Comparison of ENCODE assay signal across 14 cellular contexts in genomic region chr6:32830936-32831335, GRCh38. TPM values are rescaled to one million over a fixed set of nuclear protein-coding genes. Genes with fewer than 3 reads are reported as not detected.
"Had no signal": no experiment of that assay in that cellular context is flagged by ENCODE, and none has a peak within 500 bp of the region (broad histone marks: within the 10 kb centered on the region; RNA-seq: fewer than 3 reads in every experiment).

No MANE protein-coding gene starts in this region.

- ATAC-seq: activated CD4-positive, CD25-positive, alpha-beta regulatory T cell treated with anti-CD3 and anti-CD28 coated beads, Interleukin-2, amount 50 U/mL, for 24 hours; sciatic nerve had no signal

- H3K27ac Mint-ChIP-seq: dendritic cell treated with granulocyte-macrophage colony-stimulating factor and Interleukin-4, amounts not matched to agents 40 ng/mL and 50 ng/mL, for 4 days had no signal

- H3K4me1 Mint-ChIP-seq: neural crest cell had no signal

- H3K4me3 Mint-ChIP-seq: activated naive CD4-positive, alpha-beta T cell treated with anti-CD3 and anti-CD28 coated beads, Interleukin-2, amount 10 ng/mL, durations not matched to agents 7 days and 5 days; dendritic cell treated with granulocyte-macrophage colony-stimulating factor and Interleukin-4, amounts not matched to agents 40 ng/mL and 50 ng/mL, for 4 days; neural crest cell; T-helper 2 cell treated with Interferon-gamma antibody and Interleukin-4, amounts not matched to agents 5 μg/mL and 100 μg/mL, for 36 hours had no signal

- H3K27me3 Mint-ChIP-seq: activated naive CD4-positive, alpha-beta T cell treated with anti-CD3 and anti-CD28 coated beads, Interleukin-2, amount 10 ng/mL, durations not matched to agents 7 days and 5 days; dendritic cell treated with granulocyte-macrophage colony-stimulating factor and Interleukin-4, amounts not matched to agents 40 ng/mL and 50 ng/mL, for 4 days had no signal

- DNase-seq: activated CD8-positive, alpha-beta memory T cell treated with anti-CD3 and anti-CD28 coated beads, Interleukin-2, amount 50 U/mL, for 48 hours; activated naive CD4-positive, alpha-beta T cell treated with anti-CD3 and anti-CD28 coated beads, Interleukin-2, amount 10 ng/mL, durations not matched to agents 7 days and 5 days; aorta; cerebellar nuclear complex; effector memory CD4-positive, alpha-beta T cell; foreskin melanocyte; head of caudate nucleus; mesendoderm had no signal

- H3K9me3 Mint-ChIP-seq: activated naive CD4-positive, alpha-beta T cell treated with anti-CD3 and anti-CD28 coated beads, Interleukin-2, amount 10 ng/mL, durations not matched to agents 7 days and 5 days; activated T-helper 2 cell treated with anti-CD3 and anti-CD28 coated beads, Interferon-gamma antibody, Interleukin-2, Interleukin-4, amounts not matched to agents 10 μg/mL and 5 μg/mL and 100 μg/mL, durations not matched to agents 14 hours and 24 hours and 36 hours; dendritic cell treated with granulocyte-macrophage colony-stimulating factor and Interleukin-4, amounts not matched to agents 40 ng/mL and 50 ng/mL, for 4 days; neural crest cell; T-helper 2 cell treated with Interferon-gamma antibody and Interleukin-4, amounts not matched to agents 5 μg/mL and 100 μg/mL, for 36 hours had no signal

RNA-seq across cellular contexts. Expression of gene PSMB9, which starts 23.1 kb away (rescaled TPM):
- total RNA-seq: neural crest cell had no signal
